Comparison of ENCODE assay signal across 20 cellular contexts in the genomic region with DNA sequence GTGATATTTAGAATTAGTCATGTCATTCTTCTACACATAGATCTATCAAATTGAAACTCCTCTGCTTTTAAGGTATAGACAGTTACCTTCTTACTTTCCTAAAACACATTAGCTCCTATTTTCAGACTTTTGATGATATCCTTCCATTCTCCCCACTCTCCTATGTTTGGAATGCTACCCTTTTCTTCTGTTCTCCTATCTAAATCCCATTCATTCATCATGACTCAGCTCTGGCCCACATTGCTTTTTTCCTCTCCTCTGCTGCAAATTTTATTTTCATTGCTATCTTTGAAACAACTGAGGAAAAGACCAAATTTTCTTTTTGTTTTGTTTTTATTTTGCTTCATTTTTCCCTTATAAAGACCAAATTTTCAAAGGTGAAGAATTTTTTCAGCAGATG.
DNase-seq lines count a peak whose midpoint lies in the region; ATAC-seq and TF ChIP-seq lines count a peak whose summit lies in the region.
"Had no signal": no experiment of that assay in that cellular context is flagged by ENCODE, and none has a peak within 500 bp of the region (broad histone marks: within the 10 kb centered on the region; RNA-seq: fewer than 3 reads in every experiment).

No MANE protein-coding gene starts in this region.

- POLR2A ChIA-PET in RWPE1 (lab: Yijun Ruan, JAX; ENCODE audit: low non-redundant PET): interaction anchor here (0.6 kb wide), 1 partner anchor 198 kb away, joined by 3 read pairs; no protein-coding TSS in a partner anchor

- H3K27me3 Mint-ChIP-seq in mesothelial cell of epicardium (ENCODE audit: low read depth): no peaks in the 10 kb centered on the region
- H3K27me3 Mint-ChIP-seq: activated naive CD4-positive, alpha-beta T cell treated with anti-CD3 and anti-CD28 coated beads, Interleukin-2, amount 10 ng/mL, durations not matched to agents 7 days and 5 days; naive B cell; T-helper 17 cell had no signal

- CTCF ChIA-PET in RWPE1 (lab: Yijun Ruan, JAX): interaction anchor here (0.6 to 0.9 kb wide), 3 partner anchors 142 to 452 kb away, joined by 3 to 5 read pairs (median 3); no protein-coding TSS in a partner anchor

- TF ChIP-seq CTCF in cardiac fibroblast (IDR thresholded peaks at IDR 0.05; ENCODE audit: low read depth, low read length) (no peak), mesothelial cell of epicardium (IDR thresholded peaks at IDR 0.05; ENCODE audit: unreplicated experiment) (no peak), RWPE1 (conservative IDR thresholded peaks at IDR 0.05; ENCODE audit: low read depth) (no peak)

- H3K27ac Mint-ChIP-seq in mesothelial cell of epicardium: peak overlapping the region; percentile 40
- H3K27ac Mint-ChIP-seq: activated naive CD4-positive, alpha-beta T cell treated with anti-CD3 and anti-CD28 coated beads, Interleukin-2, amount 10 ng/mL, durations not matched to agents 7 days and 5 days; T-helper 17 cell had no signal

- no peak overlapping the region for H3K27ac ChIP-seq in RWPE1
- H3K27ac ChIP-seq: prostate gland had no signal

- H3K4me3 Mint-ChIP-seq in mesothelial cell of epicardium: no peak overlapping the region
- H3K4me3 Mint-ChIP-seq: activated naive CD4-positive, alpha-beta T cell treated with anti-CD3 and anti-CD28 coated beads, Interleukin-2, amount 10 ng/mL, durations not matched to agents 7 days and 5 days; CD8-positive, alpha-beta memory T cell; naive B cell; T-helper 17 cell had no signal

- H3K36me3 Mint-ChIP-seq in mesothelial cell of epicardium: peaks cover 6% of the 10 kb centered on the region

- ATAC-seq in HG02678 (IDR thresholded peaks at IDR 0.05; ENCODE audit: unreplicated experiment): no peak
- ATAC-seq: Panc1, T-helper 17 cell had no signal

- H3K9me3 Mint-ChIP-seq in mesothelial cell of epicardium: peaks cover 6% of the 10 kb centered on the region
- H3K9me3 Mint-ChIP-seq: activated naive CD4-positive, alpha-beta T cell treated with anti-CD3 and anti-CD28 coated beads, Interleukin-2, amount 10 ng/mL, durations not matched to agents 7 days and 5 days; CD8-positive, alpha-beta memory T cell; naive B cell had no signal

- H3K4me1 Mint-ChIP-seq in mesothelial cell of epicardium: peaks cover 13% of the 10 kb centered on the region
- H3K4me1 Mint-ChIP-seq: CD8-positive, alpha-beta memory T cell had no signal

- peak; percentile 4 for DNase-seq in COLO829 (ENCODE audit: low spot score)
- peak; percentile 61 for DNase-seq in NCI-H226
- peak; percentile 41 to 53 for DNase-seq in cardiac fibroblast (ENCODE audit: low read depth in 2 of 2)
- no peak for DNase-seq in mesothelial cell of epicardium (ENCODE audit: low spot score in 2 of 2, unreplicated experiment in 2 of 2)
- DNase-seq in Ammon's horn (ENCODE audit: low spot score): no peak
- no peak for DNase-seq in RWPE1 (ENCODE audit: low spot score)
- no peak for DNase-seq in RPMI8226
- DNase-seq: activated CD4-positive, alpha-beta T cell treated with anti-CD3 and anti-CD28 coated beads for 1 hour; activated CD8-positive, alpha-beta memory T cell treated with anti-CD3 and anti-CD28 coated beads, Interleukin-2, amount 50 U/mL, for 48 hours; activated naive CD4-positive, alpha-beta T cell treated with anti-CD3 and anti-CD28 coated beads, Interleukin-2, amount 10 ng/mL, durations not matched to agents 7 days and 5 days; CD8-positive, alpha-beta memory T cell; GF-D8; hypothalamus; naive B cell; NCI-H1694; NCI-H526; T-helper 17 cell had no signal

- H3K4me3 ChIP-seq in cardiac fibroblast (replicated peaks in 1 of 2; ENCODE audit: low read depth in 2 of 2, low read length in 2 of 2): no peak overlapping the region
- H3K4me3 ChIP-seq: prostate gland had no signal

Comparison
In these comparisons a context has a peak if more than half of its experiments do, and no peak if none do; other contexts are left out.
1. DNase-seq: peak in COLO829 (single experiment), NCI-H226 (single experiment) and cardiac fibroblast (2 of 2); none in mesothelial cell of epicardium (0 of 2), Ammon's horn (single experiment), RWPE1 (single experiment) and RPMI8226 (single experiment).